1 cellular context compared by ENCODE assay signal in genomic region chr14:70662080-70662479, GRCh38.
TF ChIP-seq lines count a peak whose summit lies in the region.

No MANE protein-coding gene starts in this region.

TF ChIP-seq in HCT116, 20 proteins besides CTCF, POLR2A, EP300 and RAD21 (continued from another document):
- TF ChIP-seq ZBTB33 (IDR thresholded peaks at IDR 0.05; ENCODE audit: extremely low read depth, insufficient replicate concordance, low read length), result no peak
- no peak for TF ChIP-seq ATF3 (IDR thresholded peaks at IDR 0.05)
- no peak for TF ChIP-seq EZH2phosphoT487 (IDR thresholded peaks at IDR 0.05; ENCODE audit: borderline replicate concordance)
- TF ChIP-seq YY1 (IDR thresholded peaks at IDR 0.05; ENCODE audit: extremely low read depth, insufficient replicate concordance, low read depth, low read length), result no peak
- no peak for TF ChIP-seq CBX3 (IDR thresholded peaks at IDR 0.05; ENCODE audit: low read depth)
- no peak for TF ChIP-seq ZNF274 (IDR thresholded peaks at IDR 0.05; ENCODE audit: low read depth, low read length)
- TF ChIP-seq REST (IDR thresholded peaks at IDR 0.05; ENCODE audit: low read depth), result no peak
- TF ChIP-seq SRF (IDR thresholded peaks at IDR 0.05; ENCODE audit: low read depth), result no peak
